24 cellular contexts compared by ENCODE assay signal in genomic region chr18:23166863-23167531, GRCh38.
A peak's percentile ranks its signal among the peaks of the same experiment; 100 is the strongest.
DNase-seq lines count a peak whose midpoint lies in the region; TF ChIP-seq lines count a peak whose summit lies in the region.
"Had no signal": no experiment of that assay in that cellular context is flagged by ENCODE, and none has a peak within 500 bp of the region (broad histone marks: within the 10 kb centered on the region; RNA-seq: fewer than 3 reads in every experiment).

No MANE protein-coding gene starts in this region.

- H3K27me3 ChIP-seq in adipocyte (replicated peaks; ENCODE audit: control insufficient read depth, insufficient read depth, low read length) = no peaks in the 10 kb centered on the region
- H3K27me3 ChIP-seq: breast epithelium, MG63 had no signal

- H3K4me3 ChIP-seq in adipocyte (ENCODE audit: low read length) (peak overlapping the region; percentile 55), fibroblast of pulmonary artery (replicated peaks; ENCODE audit: low read depth, low read length) (no peak overlapping the region)
- H3K4me3 ChIP-seq: breast epithelium, lung, MG63 had no signal

- H3K4me1 ChIP-seq in adipocyte (ENCODE audit: control insufficient read depth, insufficient read depth, low read length) = peaks cover 27% of the 10 kb centered on the region

- no peaks in the 10 kb centered on the region for H3K9me3 Mint-ChIP-seq in nephron progenitor cell
- H3K9me3 Mint-ChIP-seq: activated naive CD8-positive, alpha-beta T cell treated with anti-CD3 and anti-CD28 coated beads, Interleukin-2, amount 50 U/mL, for 24 hours; dendritic cell treated with granulocyte-macrophage colony-stimulating factor and Interleukin-4, amounts not matched to agents 40 ng/mL and 50 ng/mL, for 4 days; T-helper 2 cell treated with Interferon-gamma antibody and Interleukin-4, amounts not matched to agents 5 μg/mL and 100 μg/mL, for 36 hours; type B pancreatic cell had no signal

- peak overlapping the region; percentile 87 for H3K27ac Mint-ChIP-seq in nephron progenitor cell
- H3K27ac Mint-ChIP-seq: activated naive CD8-positive, alpha-beta T cell treated with anti-CD3 and anti-CD28 coated beads, Interleukin-2, amount 50 U/mL, for 24 hours; dendritic cell treated with granulocyte-macrophage colony-stimulating factor and Interleukin-4, amounts not matched to agents 40 ng/mL and 50 ng/mL, for 4 days; T-helper 2 cell treated with Interferon-gamma antibody and Interleukin-4, amounts not matched to agents 5 μg/mL and 100 μg/mL, for 36 hours; type B pancreatic cell had no signal

- H3K9me3 ChIP-seq in adipocyte (ENCODE audit: control insufficient read depth, low read length) = no peaks in the 10 kb centered on the region
- H3K9me3 ChIP-seq: breast epithelium, MG63 had no signal

- H3K9ac ChIP-seq in adipocyte (ENCODE audit: low read length) = peak overlapping the region; percentile 44

- H3K4me1 Mint-ChIP-seq in nephron progenitor cell = peaks cover 92% of the 10 kb centered on the region
- H3K4me1 Mint-ChIP-seq: activated naive CD8-positive, alpha-beta T cell treated with anti-CD3 and anti-CD28 coated beads, Interleukin-2, amount 50 U/mL, for 24 hours had no signal

- TF ChIP-seq CTCF in fibroblast of pulmonary artery (IDR thresholded peaks at IDR 0.05; ENCODE audit: low read length, missing control alignments) (no peak), nephron progenitor cell (IDR thresholded peaks at IDR 0.05) (no peak)

- peak; percentile 59 for DNase-seq in GM03348 (ENCODE audit: low spot score)
- no peak for DNase-seq in adipocyte (ENCODE audit: low read depth)
- DNase-seq in fibroblast of pulmonary artery (ENCODE audit: low read depth) = peak; percentile 66
- DNase-seq in nephron progenitor cell = no peak
- no peak for DNase-seq in activated CD4-positive, CD25-positive, alpha-beta regulatory T cell treated with anti-CD3 and anti-CD28 coated beads, Interleukin-2, amount 50 U/mL, for 72 hours
- DNase-seq in NCI-H1105 (lab: John Stamatoyannopoulos, UW) = no peak
- DNase-seq in NCI-H2107 treated with DMSO at 0.1 percent for 48 hours (lab: John Stamatoyannopoulos, UW; ENCODE audit: unreplicated experiment) = no peak
- DNase-seq in activated CD4-positive, alpha-beta T cell treated with anti-CD3 and anti-CD28 coated beads for 48 hours = no peak
- DNase-seq: activated CD4-positive, alpha-beta T cell treated with anti-CD3 and anti-CD28 coated beads, Interleukin-2, amount 50 U/mL, for 4 hours; activated naive CD8-positive, alpha-beta T cell treated with anti-CD3 and anti-CD28 coated beads, Interleukin-2, amount 50 U/mL, for 24 hours; C1 segment of cervical spinal cord; EL; foreskin fibroblast; hippocampal formation; MG63; NCI-H1436 treated with DMSO at 0.1 percent for 48 hours; NCI-H2171; NCI-H526 treated with DMSO at 0.1 percent for 48 hours; WERI-Rb-1 had no signal

- H3K27me3 Mint-ChIP-seq in nephron progenitor cell (ENCODE audit: low read depth, poor library complexity) = no peaks in the 10 kb centered on the region
- H3K27me3 Mint-ChIP-seq: activated naive CD8-positive, alpha-beta T cell treated with anti-CD3 and anti-CD28 coated beads, Interleukin-2, amount 50 U/mL, for 24 hours had no signal

- H3K36me3 Mint-ChIP-seq in nephron progenitor cell (ENCODE audit: low read depth) = peaks cover under 1% of the 10 kb centered on the region
- H3K36me3 Mint-ChIP-seq: type B pancreatic cell had no signal

- peak overlapping the region; percentile 4 for H3K4me3 Mint-ChIP-seq in nephron progenitor cell
- H3K4me3 Mint-ChIP-seq: activated naive CD8-positive, alpha-beta T cell treated with anti-CD3 and anti-CD28 coated beads, Interleukin-2, amount 50 U/mL, for 24 hours; dendritic cell treated with granulocyte-macrophage colony-stimulating factor and Interleukin-4, amounts not matched to agents 40 ng/mL and 50 ng/mL, for 4 days; T-helper 2 cell treated with Interferon-gamma antibody and Interleukin-4, amounts not matched to agents 5 μg/mL and 100 μg/mL, for 36 hours; type B pancreatic cell had no signal

- peaks cover 3% of the 10 kb centered on the region for H3K36me3 ChIP-seq in adipocyte (ENCODE audit: control insufficient read depth, insufficient read depth, low read length, severe bottlenecking)
- H3K36me3 ChIP-seq: breast epithelium, MG63, WERI-Rb-1 had no signal

Comparison
In these comparisons a context has a peak if more than half of its experiments do, and no peak if none do; other contexts are left out.
1. DNase-seq: peak in GM03348 (single experiment) and fibroblast of pulmonary artery (single experiment); none in adipocyte (single experiment), nephron progenitor cell (single experiment), activated CD4-positive, CD25-positive, alpha-beta regulatory T cell treated with anti-CD3 and anti-CD28 coated beads, Interleukin-2, amount 50 U/mL, for 72 hours (single experiment), NCI-H1105 (single experiment), NCI-H2107 treated with DMSO at 0.1 percent for 48 hours (single experiment) and activated CD4-positive, alpha-beta T cell treated with anti-CD3 and anti-CD28 coated beads for 48 hours (single experiment).